15 cellular contexts compared by ENCODE assay signal in the genomic region with DNA sequence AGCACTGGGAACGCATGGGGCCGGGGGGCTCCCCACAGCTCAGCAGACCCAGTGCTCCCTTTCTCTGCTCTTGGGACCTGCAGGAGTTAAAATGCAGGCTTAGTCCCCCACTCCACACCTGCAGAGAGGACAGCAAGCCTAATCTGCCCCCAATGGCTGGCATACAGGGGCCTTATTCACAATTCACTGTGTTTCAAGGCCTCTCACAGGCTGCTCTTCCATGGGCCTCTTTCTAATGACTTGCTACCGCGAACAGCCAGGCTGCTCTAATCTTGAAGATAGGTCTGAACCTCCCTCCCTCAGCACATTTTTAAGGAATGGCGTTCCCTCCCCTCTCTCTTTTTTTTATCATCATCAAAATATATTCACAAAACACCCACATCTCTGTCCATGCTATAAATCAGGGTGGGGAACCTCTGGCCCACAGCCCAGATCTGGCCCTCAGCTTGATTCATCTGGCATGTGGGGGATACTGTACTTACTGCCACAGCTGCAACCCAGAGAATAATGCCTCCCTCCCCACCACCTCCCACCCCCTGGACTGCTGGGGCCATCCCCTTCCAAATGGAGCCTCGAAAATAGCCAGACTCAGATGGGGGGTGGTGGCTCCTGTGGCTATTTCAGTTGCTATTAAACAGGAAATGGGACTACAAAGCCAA.
DNase-seq lines count a peak whose midpoint lies in the region; FAIRE-seq and TF ChIP-seq lines count a peak whose summit lies in the region.
"Had no signal": no experiment of that assay in that cellular context is flagged by ENCODE, and none has a peak within 500 bp of the region (broad histone marks: within the 10 kb centered on the region; RNA-seq: fewer than 3 reads in every experiment).

No MANE protein-coding gene starts in this region.

- H3K27me3 ChIP-seq in OCI-LY3 (ENCODE audit: low read depth, low read length) = no peaks in the 10 kb centered on the region
- H3K27me3 ChIP-seq: esophagus muscularis mucosa, thyroid gland had no signal

- H3K4me3 ChIP-seq in OCI-LY3 (ENCODE audit: low read length) = no peak overlapping the region
- H3K4me3 ChIP-seq in fibroblast of pulmonary artery (replicated peaks; ENCODE audit: low read depth, low read length) = no peak overlapping the region
- H3K4me3 ChIP-seq: esophagus muscularis mucosa, thyroid gland had no signal

- TF ChIP-seq CTCF in OCI-LY3 (IDR thresholded peaks at IDR 0.05; ENCODE audit: low read depth, low read length) (no peak), fibroblast of pulmonary artery (IDR thresholded peaks at IDR 0.05; ENCODE audit: low read length, missing control alignments) (no peak), type B pancreatic cell (conservative IDR thresholded peaks at IDR 0.05) (no peak)

- H3K4me1 Mint-ChIP-seq in type B pancreatic cell (ENCODE audit: unreplicated experiment) = peaks cover 24% of the 10 kb centered on the region

- H3K9me3 ChIP-seq in OCI-LY3 (ENCODE audit: insufficient read depth, low read length) = no peaks in the 10 kb centered on the region
- H3K9me3 ChIP-seq: esophagus muscularis mucosa, thyroid gland had no signal

- peak overlapping the region; percentile 50 for H3K27ac Mint-ChIP-seq in type B pancreatic cell

- H3K27me3 Mint-ChIP-seq in type B pancreatic cell = no peaks in the 10 kb centered on the region

- no peaks in the 10 kb centered on the region for H3K36me3 ChIP-seq in OCI-LY3 (replicated peaks; ENCODE audit: low read depth, low read length)
- H3K36me3 ChIP-seq: esophagus muscularis mucosa, thyroid gland had no signal

- no peak overlapping the region for H3K27ac ChIP-seq in OCI-LY3 (ENCODE audit: low read length)
- H3K27ac ChIP-seq: 22Rv1, esophagus muscularis mucosa, thyroid gland had no signal

- H3K9ac ChIP-seq in OCI-LY3 (ENCODE audit: low read length) = no peak overlapping the region

- H3K36me3 Mint-ChIP-seq in type B pancreatic cell = no peaks in the 10 kb centered on the region

- peak overlapping the region; percentile 47 for H3K4me2 ChIP-seq in OCI-LY3 (ENCODE audit: low read length)

- TF ChIP-seq POLR2A in GM12892 (IDR thresholded peaks at IDR 0.05; ENCODE audit: low read depth, low read length) = no peak

- no peak overlapping the region for H2AFZ ChIP-seq in OCI-LY3 (ENCODE audit: low read depth, low read length)

- H3K79me2 ChIP-seq in OCI-LY3 (ENCODE audit: low read length) = no peaks in the 10 kb centered on the region

- no peak for FAIRE-seq in GM12892 (lab: Jason Lieb, UNC)
- FAIRE-seq: GM18507 had no signal

- H4K20me1 ChIP-seq in OCI-LY3 (ENCODE audit: insufficient read depth, low read length) = no peaks in the 10 kb centered on the region

- H3K4me3 Mint-ChIP-seq in type B pancreatic cell = no peak overlapping the region

- no peaks in the 10 kb centered on the region for H3K9me3 Mint-ChIP-seq in type B pancreatic cell

- DNase-seq in NCI-H1417 (lab: John Stamatoyannopoulos, UW) = peak in 2 of 3 experiments; percentile 12 to 59
- DNase-seq in NCI-H1417 treated with DMSO at 0.1 percent for 48 hours (lab: John Stamatoyannopoulos, UW) = no peak
- DNase-seq in fibroblast of pulmonary artery (ENCODE audit: low read depth) = peak; percentile 51
- no peak for DNase-seq in type B pancreatic cell (ENCODE audit: extremely low spot score, unreplicated experiment)
- DNase-seq in GM12892 (ENCODE audit: insufficient read length) = no peak
- DNase-seq in stimulated activated CD8-positive, alpha-beta memory T cell treated with anti-CD3 and anti-CD28 coated beads, Interleukin-4, amount 100 ng/mL, for 48 hours = no peak
- DNase-seq in DMS153 treated with DMSO at 0.1 percent for 48 hours (lab: John Stamatoyannopoulos, UW; ENCODE audit: unreplicated experiment) = no peak
- DNase-seq: activated CD4-positive, alpha-beta T cell treated with anti-CD3 and anti-CD28 coated beads for 1 hour; DMS53; MV-4-11; thyroid gland had no signal

- H3K4me1 ChIP-seq in OCI-LY3 (ENCODE audit: low read length) = peaks cover 15% of the 10 kb centered on the region
- H3K4me1 ChIP-seq: thyroid gland had no signal

Comparison
In these comparisons a context has a peak if more than half of its experiments do, and no peak if none do; other contexts are left out.
1. DNase-seq: peak in NCI-H1417 (2 of 3) and fibroblast of pulmonary artery (single experiment); none in NCI-H1417 treated with DMSO at 0.1 percent for 48 hours (single experiment), type B pancreatic cell (single experiment), GM12892 (single experiment), stimulated activated CD8-positive, alpha-beta memory T cell treated with anti-CD3 and anti-CD28 coated beads, Interleukin-4, amount 100 ng/mL, for 48 hours (single experiment) and DMS153 treated with DMSO at 0.1 percent for 48 hours (single experiment).